Comparison of ENCODE assay signal across 16 cellular contexts in genomic region chr2:165371356-165371755, GRCh38.
DNase-seq lines count a peak whose midpoint lies in the region; ATAC-seq, FAIRE-seq and TF ChIP-seq lines count a peak whose summit lies in the region.
"Had no signal": no experiment of that assay in that cellular context is flagged by ENCODE, and none has a peak within 500 bp of the region (broad histone marks: within the 10 kb centered on the region; RNA-seq: fewer than 3 reads in every experiment).

No MANE protein-coding gene starts in this region.

- TF ChIP-seq CTCF in HepG2 (CRISPR knock-in tag; IDR thresholded peaks at IDR 0.05) (no peak), right lobe of liver (IDR thresholded peaks at IDR 0.05) (no peak), PC-3 (conservative IDR thresholded peaks at IDR 0.05; ENCODE audit: low read depth, low read length) (no peak), upper lobe of right lung (IDR thresholded peaks at IDR 0.05) (no peak)

- BruUV-seq in HepG2 (replicated peaks; lab: Mats Ljungman, UMichigan) (no TSS peak), PC-3 (replicated peaks; lab: Mats Ljungman, UMichigan) (no TSS peak)

- H3K27me3 Mint-ChIP-seq in stimulated activated memory B cell treated with anti-CD40 and anti-IgM and Interleukin-4, amounts not matched to agents 10 μg/mL and 1 μg/mL and 100 μg/mL, for 72 hours: no peaks in the 10 kb centered on the region
- H3K27me3 Mint-ChIP-seq: activated CD4-positive, alpha-beta memory T cell treated with anti-CD3 and anti-CD28 coated beads, Interleukin-2, amount 10 ng/mL, durations not matched to agents 7 days and 5 days had no signal

- H3K27me3 ChIP-seq in HepG2 (ENCODE audit: control insufficient read depth in 1 of 2, insufficient read depth in 2 of 2, low read length in 2 of 2): no peaks in the 10 kb centered on the region
- H3K27me3 ChIP-seq in right lobe of liver: no peaks in the 10 kb centered on the region
- H3K27me3 ChIP-seq in PC-3 (ENCODE audit: low read length): 0 out of 2 replicates have a peak, but pooled peaks cover 6% of the 10 kb centered on the region
- H3K27me3 ChIP-seq in upper lobe of right lung: no peaks in the 10 kb centered on the region
- H3K27me3 ChIP-seq: stomach had no signal

- ATAC-seq in HepG2 (no peak), right lobe of liver (no peak), PC-3 (peak; percentile 96), upper lobe of right lung (peak; percentile 65)
- no peak for ATAC-seq in stimulated activated memory B cell treated with anti-CD40 and anti-IgM and Interleukin-4, amounts not matched to agents 10 μg/mL and 1 μg/mL and 100 μg/mL, for 72 hours
- ATAC-seq: A549, Panc1 had no signal

- no peak overlapping the region for H3K4me3 Mint-ChIP-seq in stimulated activated memory B cell treated with anti-CD40 and anti-IgM and Interleukin-4, amounts not matched to agents 10 μg/mL and 1 μg/mL and 100 μg/mL, for 72 hours
- H3K4me3 Mint-ChIP-seq: activated CD4-positive, alpha-beta memory T cell treated with anti-CD3 and anti-CD28 coated beads, Interleukin-2, amount 10 ng/mL, durations not matched to agents 7 days and 5 days; activated T-helper 1 cell treated with anti-CD3 and anti-CD28 coated beads, Interleukin-12 subunit alpha, Interleukin-12 subunit beta, Interleukin-2, Interleukin-4 antibody, amounts not matched to agents 30 ng/mL and 10 ng/mL and 1 ng/mL, durations not matched to agents 14 hours and 24 hours and 36 hours; CD14-positive monocyte had no signal

- TF ChIP-seq EP300 in HepG2 (IDR thresholded peaks at IDR 0.05; ENCODE audit: low read depth in 2 of 2, low read length in 2 of 2) (no peak), HepG2 (CRISPR knock-in tag; IDR thresholded peaks at IDR 0.05; ENCODE audit: borderline replicate concordance) (no peak)

- no peaks in the 10 kb centered on the region for H3F3A ChIP-seq in PC-3 (ENCODE audit: low read length, unreplicated experiment)

- H3K9me3 ChIP-seq in HepG2 (ENCODE audit: low read length) (no peaks in the 10 kb centered on the region), right lobe of liver (no peaks in the 10 kb centered on the region), PC-3 (ENCODE audit: low read length) (no peaks in the 10 kb centered on the region), upper lobe of right lung (no peaks in the 10 kb centered on the region)
- H3K9me3 ChIP-seq: A549, stomach had no signal

- H3K27ac ChIP-seq in HepG2 (ENCODE audit: extremely low read length, insufficient read depth, low read length) (no peak overlapping the region), right lobe of liver (no peak overlapping the region), PC-3 (ENCODE audit: low read length) (no peak overlapping the region), upper lobe of right lung (no peak overlapping the region)
- H3K27ac ChIP-seq: A549, stomach had no signal

- H3K4me3 ChIP-seq in HepG2 (replicated peaks in 1 of 3; ENCODE audit: insufficient read depth in 1 of 3, low read depth in 2 of 3, low read length in 3 of 3) (no peak overlapping the region), right lobe of liver (no peak overlapping the region), PC-3 (ENCODE audit: low read length) (no peak overlapping the region), upper lobe of right lung (no peak overlapping the region)
- H3K4me3 ChIP-seq: A549, stomach had no signal

- H3K27ac Mint-ChIP-seq in stimulated activated memory B cell treated with anti-CD40 and anti-IgM and Interleukin-4, amounts not matched to agents 10 μg/mL and 1 μg/mL and 100 μg/mL, for 72 hours: no peak overlapping the region
- H3K27ac Mint-ChIP-seq: activated CD4-positive, alpha-beta memory T cell treated with anti-CD3 and anti-CD28 coated beads, Interleukin-2, amount 10 ng/mL, durations not matched to agents 7 days and 5 days; activated T-helper 1 cell treated with anti-CD3 and anti-CD28 coated beads, Interleukin-12 subunit alpha, Interleukin-12 subunit beta, Interleukin-2, Interleukin-4 antibody, amounts not matched to agents 30 ng/mL and 10 ng/mL and 1 ng/mL, durations not matched to agents 14 hours and 24 hours and 36 hours had no signal

- TF ChIP-seq POLR2A in HepG2 (IDR thresholded peaks at IDR 0.05; ENCODE audit: insufficient read depth in 1 of 2, low read depth in 2 of 2, low read length in 2 of 2) (no peak), right lobe of liver (IDR thresholded peaks at IDR 0.05) (no peak)

- H3K79me2 ChIP-seq in HepG2 (ENCODE audit: insufficient read depth, low read length) (no peaks in the 10 kb centered on the region), PC-3 (ENCODE audit: low read length) (no peaks in the 10 kb centered on the region)

- no peak overlapping the region for H2AFZ ChIP-seq in HepG2 (ENCODE audit: low read length)
- no peak overlapping the region for H2AFZ ChIP-seq in PC-3 (ENCODE audit: low read length)

- no peaks in the 10 kb centered on the region for H3K36me3 Mint-ChIP-seq in stimulated activated memory B cell treated with anti-CD40 and anti-IgM and Interleukin-4, amounts not matched to agents 10 μg/mL and 1 μg/mL and 100 μg/mL, for 72 hours
- H3K36me3 Mint-ChIP-seq: CD14-positive monocyte had no signal

- H3K36me3 ChIP-seq in HepG2 (replicated peaks in 1 of 2; ENCODE audit: control insufficient read depth in 1 of 2, insufficient read depth in 2 of 2, low read length in 2 of 2) (no peaks in the 10 kb centered on the region), right lobe of liver (no peaks in the 10 kb centered on the region), PC-3 (ENCODE audit: low read depth, low read length) (no peaks in the 10 kb centered on the region), upper lobe of right lung (no peaks in the 10 kb centered on the region)
- H3K36me3 ChIP-seq: stomach had no signal

- CTCF ChIA-PET in HepG2 (lab: Yijun Ruan, JAX; ENCODE audit: low intra/inter-chr PET ratio, low total read pairs): no interaction called here
- CTCF ChIA-PET in PC-3 (lab: Charles Lee): no interaction called here

- FAIRE-seq in HepG2 (lab: Jason Lieb, UNC): no peak
- FAIRE-seq: A549 had no signal

- TF ChIP-seq RAD21 in HepG2 (CRISPR knock-in tag; IDR thresholded peaks at IDR 0.05): no peak

- H3K4me1 ChIP-seq in HepG2 (ENCODE audit: insufficient read depth, low read length) (no peaks in the 10 kb centered on the region), right lobe of liver (no peaks in the 10 kb centered on the region), PC-3 (ENCODE audit: insufficient read depth, low read length) (no peaks in the 10 kb centered on the region), upper lobe of right lung (no peaks in the 10 kb centered on the region)
- H3K4me1 ChIP-seq: A549 had no signal

- H3K4me2 ChIP-seq in HepG2 (ENCODE audit: low read depth, low read length): no peak overlapping the region
- no peak overlapping the region for H3K4me2 ChIP-seq in PC-3 (ENCODE audit: low read length)
- H3K4me2 ChIP-seq: A549 had no signal

- H3K9me3 Mint-ChIP-seq in stimulated activated memory B cell treated with anti-CD40 and anti-IgM and Interleukin-4, amounts not matched to agents 10 μg/mL and 1 μg/mL and 100 μg/mL, for 72 hours: no peaks in the 10 kb centered on the region
- H3K9me3 Mint-ChIP-seq: activated CD4-positive, alpha-beta memory T cell treated with anti-CD3 and anti-CD28 coated beads, Interleukin-2, amount 10 ng/mL, durations not matched to agents 7 days and 5 days; activated T-helper 1 cell treated with anti-CD3 and anti-CD28 coated beads, Interleukin-12 subunit alpha, Interleukin-12 subunit beta, Interleukin-2, Interleukin-4 antibody, amounts not matched to agents 30 ng/mL and 10 ng/mL and 1 ng/mL, durations not matched to agents 14 hours and 24 hours and 36 hours; CD14-positive monocyte had no signal

- H3K9ac ChIP-seq in HepG2 (ENCODE audit: insufficient read depth, low read depth, low read length) (no peak overlapping the region), PC-3 (ENCODE audit: low read length) (no peak overlapping the region)

- no peaks in the 10 kb centered on the region for H4K20me1 ChIP-seq in HepG2 (ENCODE audit: insufficient read depth, low read length)
- no peaks in the 10 kb centered on the region for H4K20me1 ChIP-seq in PC-3 (ENCODE audit: low read length)

- POLR2A ChIA-PET in HepG2 (lab: Yijun Ruan, JAX): no interaction called here
- POLR2A ChIA-PET in PC-3 (lab: Charles Lee; ENCODE audit: unreplicated experiment): interaction anchor here (0.6 to 0.7 kb wide), 2 partner anchors 39 to 420 kb away, joined by 3 to 5 read pairs; no protein-coding TSS in a partner anchor

- WGBS in HepG2 (ENCODE audit: low lambda C conversion rate): 4% methylated on average over 6 of the region's 6 CpGs
- 57% methylated on average over 6 of the region's 6 CpGs for WGBS in right lobe of liver (ENCODE audit: insufficient coverage, low coverage, low lambda C conversion rate, missing lambda C conversion rate)

- intact Hi-C loops in HepG2 (cut with micrococcal nuclease; ENCODE audit: unreplicated experiment): no loop called here
- intact Hi-C loops in right lobe of liver (cut with DNase I): no loop called here
- intact Hi-C loops in PC-3 (cut with micrococcal nuclease): no loop called here
- intact Hi-C loops in upper lobe of right lung (cut with DNase I): no loop called here

- H3K4me1 Mint-ChIP-seq in stimulated activated memory B cell treated with anti-CD40 and anti-IgM and Interleukin-4, amounts not matched to agents 10 μg/mL and 1 μg/mL and 100 μg/mL, for 72 hours: no peaks in the 10 kb centered on the region
- H3K4me1 Mint-ChIP-seq: activated CD4-positive, alpha-beta memory T cell treated with anti-CD3 and anti-CD28 coated beads, Interleukin-2, amount 10 ng/mL, durations not matched to agents 7 days and 5 days; CD14-positive monocyte had no signal

- no peaks in the 10 kb centered on the region for H3K9me2 ChIP-seq in PC-3 (replicated peaks; ENCODE audit: low read length)

- in situ Hi-C loops in HepG2 (cut with HindIII; ENCODE audit: extremely low pct_ligation_motif_present, low pct_unique_long_range_greater_than_20kb): no loop called here

- DNase-seq in HepG2 (ENCODE audit: low spot score): no peak
- DNase-seq in right lobe of liver: no peak
- DNase-seq in NCI-H2107 treated with DMSO at 0.1 percent for 48 hours (lab: John Stamatoyannopoulos, UW; ENCODE audit: unreplicated experiment): peak; percentile 95
- peak; percentile 36 for DNase-seq in PC-3
- DNase-seq in upper lobe of right lung: no peak
- no peak for DNase-seq in HT-29 (ENCODE audit: low spot score)
- DNase-seq in activated CD4-positive, CD25-positive, alpha-beta regulatory T cell (lab: John Stamatoyannopoulos, UW): no peak
- DNase-seq: activated CD4-positive, alpha-beta memory T cell treated with anti-CD3 and anti-CD28 coated beads, Interleukin-2, amount 10 ng/mL, durations not matched to agents 7 days and 5 days; head of caudate nucleus; NCI-H1694; stomach had no signal

TF ChIP-seq in HepG2, 621 proteins besides CTCF, POLR2A, EP300 and RAD21 (continues in another document):
- no peak for TF ChIP-seq POLR2G (IDR thresholded peaks at IDR 0.05; ENCODE audit: low read depth, low read length)
- no peak for TF ChIP-seq PTBP1 (IDR thresholded peaks at IDR 0.05; ENCODE audit: low read depth, low read length, poor library complexity, severe bottlenecking)

Comparison
In these comparisons a context has a peak if more than half of its experiments do, and no peak if none do; other contexts are left out.
1. ATAC-seq: peak in PC-3 (single experiment) and upper lobe of right lung (single experiment); none in HepG2 (single experiment), right lobe of liver (0 of 4) and stimulated activated memory B cell treated with anti-CD40 and anti-IgM and Interleukin-4, amounts not matched to agents 10 μg/mL and 1 μg/mL and 100 μg/mL, for 72 hours (single experiment).
2. DNase-seq: peak in NCI-H2107 treated with DMSO at 0.1 percent for 48 hours (single experiment) and PC-3 (single experiment); none in HepG2 (single experiment), right lobe of liver (0 of 3), upper lobe of right lung (single experiment), HT-29 (single experiment) and activated CD4-positive, CD25-positive, alpha-beta regulatory T cell (0 of 4).